ENCODE assay signal across 11 cellular contexts in genomic region chr6:7543761-7544424, GRCh38. TPM values are rescaled to one million over a fixed set of nuclear protein-coding genes. Genes with fewer than 3 reads are reported as not detected.
DNase-seq lines count a peak whose midpoint lies in the region; ATAC-seq and TF ChIP-seq lines count a peak whose summit lies in the region.
"Had no signal": no experiment of that assay in that cellular context is flagged by ENCODE, and none has a peak within 500 bp of the region (broad histone marks: within the 10 kb centered on the region; RNA-seq: fewer than 3 reads in every experiment).

No MANE protein-coding gene starts in this region.

- H3K27ac Mint-ChIP-seq in progenitor cell of endocrine pancreas = peak overlapping the region; percentile 94
- H3K27ac Mint-ChIP-seq: dendritic cell treated with granulocyte-macrophage colony-stimulating factor and Interleukin-4, amounts not matched to agents 40 ng/mL and 50 ng/mL, for 4 days had no signal

- peak overlapping the region; percentile 94 for H3K4me3 Mint-ChIP-seq in progenitor cell of endocrine pancreas (ENCODE audit: low read depth)
- H3K4me3 Mint-ChIP-seq: dendritic cell treated with granulocyte-macrophage colony-stimulating factor and Interleukin-4, amounts not matched to agents 40 ng/mL and 50 ng/mL, for 4 days had no signal

- H3K4me3 ChIP-seq in GM23248 (peak overlapping the region; percentile 80), Peyer's patch (peak overlapping the region in 3 of 4 donors; percentile 61 to 83 (median 66)), right cardiac atrium (ENCODE audit: low read length) (peak overlapping the region; percentile 70), sigmoid colon (no peak overlapping the region)

- H3K9me3 ChIP-seq in GM23248 (ENCODE audit: low read depth) = no peaks in the 10 kb centered on the region
- H3K9me3 ChIP-seq in Peyer's patch = no peaks in the 10 kb centered on the region
- no peaks in the 10 kb centered on the region for H3K9me3 ChIP-seq in right cardiac atrium (ENCODE audit: control insufficient read depth, low read length)
- no peaks in the 10 kb centered on the region for H3K9me3 ChIP-seq in sigmoid colon

- H3K36me3 ChIP-seq in GM23248 (ENCODE audit: low read depth) (peaks cover 3% of the 10 kb centered on the region; the same call in 1 of the 2 replicates), Peyer's patch (no peaks in the 10 kb centered on the region), sigmoid colon (no peaks in the 10 kb centered on the region)

- TF ChIP-seq POLR2A in Peyer's patch (IDR thresholded peaks at IDR 0.05) (peak in 1 of 2 donors; percentile 23), sigmoid colon (IDR thresholded peaks at IDR 0.05) (no peak)

- in situ Hi-C loops in GM23248 (cut with MboI) = no loop called here

- WGBS in GM23248 (ENCODE audit: low coverage in 1 of 2, low lambda C conversion rate in 2 of 2, missing lambda C conversion rate in 2 of 2), 2 experiments = 92 to 94% methylated on average over 13 of the region's 13 CpGs
- WGBS in right cardiac atrium = 41% methylated on average over 13 of the region's 13 CpGs
- WGBS in sigmoid colon, 2 donors = 11 to 31% methylated on average over 13 of the region's 13 CpGs

- no peak for TF ChIP-seq EP300 in sigmoid colon (IDR thresholded peaks at IDR 0.05)

- H2AFZ ChIP-seq in GM23248 = no peak overlapping the region

- H3K9me2 ChIP-seq in GM23248 (ENCODE audit: insufficient read depth) = no peaks in the 10 kb centered on the region

- no peaks in the 10 kb centered on the region for H3K27me3 Mint-ChIP-seq in progenitor cell of endocrine pancreas

- intact Hi-C loops in right cardiac atrium (cut with DNase I) = loop anchor here in 2 of 4 donors (5.0 to 10.0 kb wide), 2 partner anchors 117 to 119 kb away; no protein-coding TSS in a partner anchor
- intact Hi-C loops in sigmoid colon (cut with DNase I) = no loop called here

- peaks cover 47% of the 10 kb centered on the region for H3K4me1 Mint-ChIP-seq in progenitor cell of endocrine pancreas (ENCODE audit: low read depth)

- H3K27me3 ChIP-seq in GM23248 (replicated peaks; ENCODE audit: insufficient read depth) = no peaks in the 10 kb centered on the region
- H3K27me3 ChIP-seq in Peyer's patch = peaks cover 0 to 9% of the 10 kb centered on the region in 2 donors
- H3K27me3 ChIP-seq in right cardiac atrium (ENCODE audit: control insufficient read depth, insufficient read depth) = no peaks in the 10 kb centered on the region
- H3K27me3 ChIP-seq in sigmoid colon = peaks cover 31 to 66% (median 43%) of the 10 kb centered on the region in 3 donors

- TF ChIP-seq CTCF in Peyer's patch (IDR thresholded peaks at IDR 0.05) (no peak), progenitor cell of endocrine pancreas (IDR thresholded peaks at IDR 0.05; ENCODE audit: unreplicated experiment) (no peak), sigmoid colon (IDR thresholded peaks at IDR 0.05) (no peak)

- DNase-seq in GM23248 = no peak
- DNase-seq in Peyer's patch = peak in 1 of 3 donors; percentile 66
- DNase-seq in right cardiac atrium = no peak
- DNase-seq in progenitor cell of endocrine pancreas (ENCODE audit: low spot score, unreplicated experiment) = no peak
- DNase-seq in NCI-H226 = no peak
- no peak for DNase-seq in sigmoid colon
- DNase-seq: MM.1S, OCI-M1 had no signal

- H3K4me1 ChIP-seq in GM23248 (ENCODE audit: insufficient read depth) (peaks cover 31% of the 10 kb centered on the region), Peyer's patch (peaks cover 0 to 23% (median 8%) of the 10 kb centered on the region in 4 donors), right cardiac atrium (ENCODE audit: control insufficient read depth, insufficient read depth, low read length) (peaks cover 2% of the 10 kb centered on the region), sigmoid colon (peaks cover 0 to 26% (median 24%) of the 10 kb centered on the region in 4 donors)

- peak overlapping the region; percentile 93 for H3K9ac ChIP-seq in GM23248

- H3K27ac ChIP-seq in GM23248 = peak overlapping the region; percentile 82
- H3K27ac ChIP-seq in Peyer's patch = peak overlapping the region in 3 of 4 donors; percentile 88 to 96 (median 88)
- H3K27ac ChIP-seq in right cardiac atrium (ENCODE audit: low read length) = peak overlapping the region; percentile 96
- no peak overlapping the region for H3K27ac ChIP-seq in sigmoid colon

- peaks cover 71% of the 10 kb centered on the region for H3K79me2 ChIP-seq in GM23248 (ENCODE audit: insufficient read depth)

- H3K9me3 Mint-ChIP-seq in progenitor cell of endocrine pancreas (ENCODE audit: low read depth) = no peaks in the 10 kb centered on the region
- H3K9me3 Mint-ChIP-seq: dendritic cell treated with granulocyte-macrophage colony-stimulating factor and Interleukin-4, amounts not matched to agents 40 ng/mL and 50 ng/mL, for 4 days had no signal

- H3K36me3 Mint-ChIP-seq in progenitor cell of endocrine pancreas (ENCODE audit: insufficient read depth) = peaks cover 6% of the 10 kb centered on the region

- peak overlapping the region; percentile 77 for H3K4me2 ChIP-seq in GM23248 (ENCODE audit: unreplicated experiment)

- peaks cover 37% of the 10 kb centered on the region for H3F3A ChIP-seq in GM23248 (ENCODE audit: insufficient read depth)

- no peaks in the 10 kb centered on the region for H4K20me1 ChIP-seq in GM23248 (ENCODE audit: insufficient read depth)

- ATAC-seq in right cardiac atrium (no peak), GM18873 (IDR thresholded peaks at IDR 0.05; ENCODE audit: low FRiP score, unreplicated experiment) (no peak), GM21367 (IDR thresholded peaks at IDR 0.05; ENCODE audit: unreplicated experiment) (no peak)

RNA-seq across cellular contexts. Expression of gene DSP, which starts 2.4 kb away (rescaled TPM):
- 108 and 110 TPM in 2 replicates for total RNA-seq in GM23248 (2014; rRNA removed; shearing (Covaris generic))
- 76.4 and 78.1 TPM in 2 replicates for polyA plus RNA-seq in GM23248 (2016; fragmentation: Nextera tagmentation; extraction: Ambion mirVana)
- 100 to 1,000 TPM in 3 of 4 donors, 10 to 100 TPM in 1; 56.9 to 243 (median 187) TPM for total RNA-seq in Peyer's patch
- 100 to 1,000 TPM; 239 to 311 (median 248) TPM for total RNA-seq in right cardiac atrium
- polyA plus RNA-seq in right cardiac atrium = 94.7 TPM
- 365 and 366 TPM in 2 replicates for total RNA-seq in progenitor cell of endocrine pancreas
- 1 to 10 TPM; 4.2 to 5.0 (median 5.0) TPM for total RNA-seq in sigmoid colon
- polyA plus RNA-seq in sigmoid colon = 10 to 100 TPM; 39.0 to 61.3 (median 42.4) TPM

RNA-seq across cellular contexts. Expression of gene SNRNP48, which starts 46.1 kb away (rescaled TPM):
- total RNA-seq in GM23248 (2014; rRNA removed; shearing (Covaris generic)) = 9.9 and 13.1 TPM in 2 replicates
- polyA plus RNA-seq in GM23248 (2016; fragmentation: Nextera tagmentation; extraction: Ambion mirVana) (9.7 and 11.5 TPM in 2 replicates), right cardiac atrium (10.7 TPM), sigmoid colon (1 to 10 TPM; 7.8 to 8.7 (median 8.1) TPM)
- total RNA-seq in Peyer's patch (10 to 100 TPM; 11.5 to 27.2 (median 16.5) TPM), right cardiac atrium (10 to 100 TPM; 11.0 to 17.6 (median 14.8) TPM), progenitor cell of endocrine pancreas (19.2 and 20.1 TPM in 2 replicates), sigmoid colon (10 to 100 TPM; 12.5 to 18.6 (median 17.4) TPM)

Comparison
In these comparisons a context has a peak if more than half of its experiments do, and no peak if none do; other contexts are left out.
1. H3K27ac ChIP-seq: peak in GM23248 (single experiment), Peyer's patch (3 of 4) and right cardiac atrium (single experiment); none in sigmoid colon (0 of 4).
2. H3K4me3 ChIP-seq: peak in GM23248 (single experiment), Peyer's patch (3 of 4) and right cardiac atrium (single experiment); none in sigmoid colon (0 of 4).
3. RNA of gene DSP, which starts 2.4 kb away (total RNA-seq): 365 to 366 TPM in progenitor cell of endocrine pancreas, 239 to 311 TPM in right cardiac atrium, 56.9 to 243 TPM in Peyer's patch and 108 to 110 TPM in GM23248; 4.2 to 5.0 TPM in sigmoid colon; every median in the first group is over 4 times any median in the second.